In the genomic region with DNA sequence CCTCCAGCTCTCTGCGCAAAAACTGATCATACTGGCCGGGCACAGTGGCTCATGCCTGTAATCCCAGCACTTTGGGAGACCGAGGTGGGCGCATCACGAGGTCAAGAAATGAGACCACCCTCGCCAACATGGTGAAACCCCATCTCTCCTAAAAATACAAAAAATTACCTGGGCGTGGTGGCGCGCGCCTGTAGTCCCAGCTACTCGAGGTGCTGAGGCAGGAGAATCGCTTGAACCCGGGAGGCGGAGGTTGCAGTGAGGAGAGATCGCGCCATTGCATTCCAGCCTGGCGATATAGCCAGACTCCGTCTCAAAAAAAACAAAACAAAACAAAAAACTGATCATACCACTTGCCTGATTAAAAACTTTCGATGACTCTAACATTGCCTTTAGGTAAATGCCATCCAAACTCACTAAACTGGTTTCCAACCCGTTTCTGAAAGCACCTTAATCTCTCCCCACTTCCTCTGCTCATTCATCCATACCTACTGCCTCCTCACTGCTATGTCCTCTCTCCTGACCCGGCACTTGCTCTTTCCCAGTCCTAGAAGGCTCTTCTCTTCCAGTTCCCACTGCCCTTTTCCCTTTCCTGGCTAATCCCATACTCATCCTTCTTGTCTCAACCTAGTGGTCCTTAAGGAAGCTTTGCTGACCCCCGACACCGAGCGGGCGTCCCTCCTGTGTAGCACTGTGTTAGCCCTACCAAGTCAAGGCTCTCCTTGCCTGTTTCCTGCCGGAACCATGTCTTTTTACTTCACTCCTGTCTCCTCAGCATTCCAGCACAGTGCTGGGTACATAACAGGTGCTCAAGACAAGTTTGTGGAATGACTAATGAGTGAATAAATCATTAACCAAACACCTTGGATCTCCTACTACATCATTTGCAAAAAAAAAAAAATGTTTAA, we compare ENCODE assay signal across 8 cellular contexts. TPM values are rescaled to one million over a fixed set of nuclear protein-coding genes. Genes with fewer than 3 reads are reported as not detected.
DNase-seq lines count a peak whose midpoint lies in the region; ATAC-seq and TF ChIP-seq lines count a peak whose summit lies in the region.

No MANE protein-coding gene starts in this region.

- ATAC-seq in GM19043 (IDR thresholded peaks at IDR 0.05; ENCODE audit: low read depth, unreplicated experiment) (peak; percentile 32), HG03139 (IDR thresholded peaks at IDR 0.05; ENCODE audit: unreplicated experiment) (peak; percentile 21)

- DNase-seq in AG04450 (ENCODE audit: low read depth, low spot score) (no peak), UCSD-AML1 (lab: John Stamatoyannopoulos, UW; ENCODE audit: unreplicated experiment) (peak; percentile 9), mucosa of gallbladder (ENCODE audit: low spot score) (no peak), NCI-H146 (lab: John Stamatoyannopoulos, UW) (no peak)

- TF ChIP-seq CTCF in AG04450 (IDR thresholded peaks at IDR 0.05; ENCODE audit: low read depth, low read length): no peak

- H3K27me3 ChIP-seq in AG04450 (ENCODE audit: control insufficient read depth, insufficient read depth, low read length) (no peaks in the 10 kb centered on the region), iPS-20b (ENCODE audit: insufficient read depth, low read length) (no peaks in the 10 kb centered on the region)

- peak overlapping the region; percentile 81; the same call in 1 of the 2 replicates for H3K9ac ChIP-seq in iPS-20b (ENCODE audit: low read depth, low read length)

- H3K27ac ChIP-seq in AG04450 (ENCODE audit: low read depth, low read length): no peak overlapping the region
- peak overlapping the region; percentile 44 for H3K27ac ChIP-seq in iPS-20b (ENCODE audit: low read length)
- H3K27ac ChIP-seq in temporal lobe (ENCODE audit: low read depth, low read length): peak overlapping the region; percentile 72

- POLR2A ChIA-PET in AG04450 (lab: Yijun Ruan, JAX): no interaction called here

- CTCF ChIA-PET in AG04450 (lab: Charles Lee): interaction anchor here (1.4 kb wide), 1 partner anchor 463 kb away, joined by 6 read pairs; no protein-coding TSS in a partner anchor

- peaks cover 30% of the 10 kb centered on the region for H3K36me3 ChIP-seq in iPS-20b (ENCODE audit: insufficient read depth, low read depth, low read length)

- H3K4me1 ChIP-seq in iPS-20b (ENCODE audit: insufficient read depth, low read length): peaks cover 6% of the 10 kb centered on the region

- H3K9me3 ChIP-seq in AG04450 (ENCODE audit: control insufficient read depth, insufficient read depth, low read length) (no peaks in the 10 kb centered on the region), iPS-20b (ENCODE audit: insufficient read depth, low read depth, low read length) (peaks cover 6% of the 10 kb centered on the region; the same call in 1 of the 2 replicates)

- H3K4me3 ChIP-seq in AG04450 (ENCODE audit: low read depth, low read length): peak overlapping the region; percentile 74
- H3K4me3 ChIP-seq in iPS-20b (ENCODE audit: low read length): peak overlapping the region; percentile 81

RNA-seq across cellular contexts. Expression of gene MIOS, which starts 0.7 kb away (rescaled TPM):
- polyA plus RNA-seq in AG04450 (2011; rRNA removed): 19.0 and 26.6 TPM in 2 replicates
- polyA minus RNA-seq in AG04450 (2011; rRNA and poly(A)+ RNA removed): 14.9 and 30.1 TPM in 2 replicates
- total RNA-seq in temporal lobe (48.7 TPM), mucosa of gallbladder (30.2 TPM)

RNA-seq across cellular contexts. Expression of gene COL28A1, which starts 30.3 kb away (rescaled TPM):
- polyA plus RNA-seq in AG04450 (2011; rRNA removed): 0.02 and 0.04 TPM in 2 replicates
- polyA minus RNA-seq in AG04450 (2011; rRNA and poly(A)+ RNA removed): 0.13 TPM in 1 of 2 replicates, not detected in the other
- 0.74 TPM for total RNA-seq in temporal lobe
- 5.1 TPM for total RNA-seq in mucosa of gallbladder
